11 cellular contexts compared by ENCODE assay signal in genomic region chr3:1380926-1381646, GRCh38.
DNase-seq lines count a peak whose midpoint lies in the region; ATAC-seq, FAIRE-seq and TF ChIP-seq lines count a peak whose summit lies in the region.
"Had no signal": no experiment of that assay in that cellular context is flagged by ENCODE, and none has a peak within 500 bp of the region (broad histone marks: within the 10 kb centered on the region; RNA-seq: fewer than 3 reads in every experiment).

No MANE protein-coding gene starts in this region.

- TF ChIP-seq CTCF in GM23338 (conservative IDR thresholded peaks at IDR 0.05; ENCODE audit: low read depth in 2 of 2): no peak

- H3K9me2 ChIP-seq in GM23338 (ENCODE audit: insufficient read depth): peaks cover 7% of the 10 kb centered on the region; the same call in 1 of the 2 replicates

- no peak overlapping the region for H3K27ac ChIP-seq in GM23338 (ENCODE audit: low read depth)
- H3K27ac ChIP-seq: brain microvascular endothelial cell, uterus had no signal

- no peaks in the 10 kb centered on the region for H3K27me3 ChIP-seq in GM23338 (ENCODE audit: insufficient read depth)
- H3K27me3 ChIP-seq: brain microvascular endothelial cell, uterus had no signal

- H3K4me3 Mint-ChIP-seq in GM23338: no peak overlapping the region

- H3K4me1 Mint-ChIP-seq in GM23338: no peaks in the 10 kb centered on the region

- H4K20me1 ChIP-seq in GM23338 (replicated peaks; ENCODE audit: insufficient read depth): no peaks in the 10 kb centered on the region

- peaks cover 29% of the 10 kb centered on the region; the same call in 2 of the 3 replicates for H3K36me3 Mint-ChIP-seq in GM23338 (ENCODE audit: low read depth)

- peak overlapping the region; percentile 33; the same call in 1 of the 2 replicates for H2AFZ ChIP-seq in GM23338

- FAIRE-seq in GM12891 (lab: Jason Lieb, UNC): no peak

- no peak overlapping the region for H3K27ac Mint-ChIP-seq in GM23338

- no peaks in the 10 kb centered on the region for H3K79me2 ChIP-seq in GM23338 (replicated peaks; ENCODE audit: insufficient read depth)

- ATAC-seq in GM18907 (IDR thresholded peaks at IDR 0.05; ENCODE audit: unreplicated experiment) (peak; percentile 78), GM23338 (no peak), HG03460 (IDR thresholded peaks at IDR 0.05; ENCODE audit: unreplicated experiment) (peak; percentile 82), left lobe of liver (peak; percentile 26), esophagus mucosa (no peak)

- DNase-seq in GM23338 (ENCODE audit: low spot score) (no peak), left lobe of liver (ENCODE audit: low spot score) (no peak), NCI-H1092 (lab: John Stamatoyannopoulos, UW) (no peak), HuH-7 (ENCODE audit: low spot score) (no peak), GM12891 (ENCODE audit: insufficient read length, low spot score) (no peak)
- DNase-seq: brain microvascular endothelial cell; stimulated activated CD4-positive, alpha-beta T cell treated with anti-CD3 and anti-CD28 coated beads, Interleukin-4, amount 100 ng/mL, for 4 hours; uterus had no signal

- no peaks in the 10 kb centered on the region for H3K36me3 ChIP-seq in GM23338 (ENCODE audit: insufficient read depth)
- H3K36me3 ChIP-seq: brain microvascular endothelial cell, uterus had no signal

- no peaks in the 10 kb centered on the region; the same call in 1 of the 2 replicates for H3K4me1 ChIP-seq in GM23338 (ENCODE audit: insufficient read depth)
- H3K4me1 ChIP-seq: uterus had no signal

- H3K4me3 ChIP-seq in GM23338: no peak overlapping the region
- H3K4me3 ChIP-seq: uterus had no signal

- TF ChIP-seq POLR2A in GM12891 (IDR thresholded peaks at IDR 0.05; ENCODE audit: low read depth, low read length): no peak

- H3K4me2 ChIP-seq in GM23338: no peak overlapping the region

- H3F3A ChIP-seq in GM23338 (replicated peaks; ENCODE audit: low read depth): no peaks in the 10 kb centered on the region

- peaks cover 91% of the 10 kb centered on the region for H3K9me3 Mint-ChIP-seq in GM23338

- H3K27me3 Mint-ChIP-seq in GM23338 (ENCODE audit: insufficient read depth, low read depth, poor library complexity): peaks cover 2% of the 10 kb centered on the region

TF ChIP-seq in GM23338, 12 proteins besides CTCF, POLR2A, EP300 and RAD21 (continues in another document):
- TF ChIP-seq ZNF331 (CRISPR knock-in tag; IDR thresholded peaks at IDR 0.05; ENCODE audit: low read depth) (no peak), REST (IDR thresholded peaks at IDR 0.05; ENCODE audit: unreplicated experiment) (no peak), EZH2 (IDR thresholded peaks at IDR 0.05; ENCODE audit: low read depth, unreplicated experiment) (no peak), EZH2phosphoT487 (IDR thresholded peaks at IDR 0.05; ENCODE audit: unreplicated experiment) (no peak), ZNF114 (CRISPR knock-in tag; IDR thresholded peaks at IDR 0.05) (no peak)

TF ChIP-seq in GM12891, 5 proteins besides CTCF, POLR2A, EP300 and RAD21:
- no peak for TF ChIP-seq POU2F2 (IDR thresholded peaks at IDR 0.05; ENCODE audit: low read depth, low read length)
- no peak for TF ChIP-seq POLR2AphosphoS5 (IDR thresholded peaks at IDR 0.05; ENCODE audit: low read depth, low read length)
- no peak for TF ChIP-seq PAX5 (IDR thresholded peaks at IDR 0.05; ENCODE audit: insufficient read depth, low read length, severe bottlenecking)

Comparison
In these comparisons a context has a peak if more than half of its experiments do, and no peak if none do; other contexts are left out.
1. ATAC-seq: peak in GM18907 (single experiment), HG03460 (single experiment) and left lobe of liver (single experiment); none in GM23338 (single experiment) and esophagus mucosa (single experiment).